ENCODE assay signal across 9 cellular contexts in the genomic region with DNA sequence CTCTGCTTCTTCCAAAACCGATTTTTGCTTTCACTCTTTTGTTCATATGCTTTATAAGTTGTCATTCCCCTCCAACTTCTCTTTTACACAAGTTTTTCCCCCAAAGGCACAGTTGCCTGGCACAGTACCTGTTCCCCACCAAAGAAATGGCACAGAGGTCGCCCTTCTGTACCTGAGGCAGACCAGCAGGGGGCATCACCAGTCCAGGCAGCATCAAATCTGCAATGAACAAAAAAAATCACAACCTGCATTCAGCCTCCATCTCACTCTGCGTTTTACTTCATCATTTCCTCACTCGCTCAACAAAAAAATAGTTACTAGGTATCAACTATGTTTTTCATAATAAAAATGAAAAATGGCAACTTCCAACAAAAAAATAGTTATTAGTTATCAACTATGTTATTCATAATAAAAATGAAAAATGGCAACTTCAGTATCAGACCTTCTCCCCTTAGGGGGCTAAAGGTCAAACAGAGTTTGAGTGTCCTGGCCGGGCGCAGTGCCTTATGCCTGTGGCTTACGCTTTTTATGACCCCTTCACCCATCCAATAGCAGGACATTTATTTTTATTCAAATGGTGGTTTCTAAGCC. TPM values are rescaled to one million over a fixed set of nuclear protein-coding genes. Genes with fewer than 3 reads are reported as not detected.
DNase-seq lines count a peak whose midpoint lies in the region; ATAC-seq and TF ChIP-seq lines count a peak whose summit lies in the region.
"Had no signal": no experiment of that assay in that cellular context is flagged by ENCODE, and none has a peak within 500 bp of the region (broad histone marks: within the 10 kb centered on the region; RNA-seq: fewer than 3 reads in every experiment).

No MANE protein-coding gene starts in this region.

- H3K27me3 Mint-ChIP-seq in GM23338 (ENCODE audit: insufficient read depth, low read depth, poor library complexity), result peaks cover 3% of the 10 kb centered on the region

- H3K27me3 ChIP-seq in GM23338 (ENCODE audit: insufficient read depth), result no peaks in the 10 kb centered on the region

- H3K36me3 ChIP-seq in GM23338 (ENCODE audit: insufficient read depth), result peaks cover 4% of the 10 kb centered on the region; the same call in 1 of the 2 replicates

- peaks cover 15% of the 10 kb centered on the region; the same call in 2 of the 3 replicates for H3K36me3 Mint-ChIP-seq in GM23338 (ENCODE audit: low read depth)

- H2AFZ ChIP-seq in GM23338, result no peak overlapping the region
- H2AFZ ChIP-seq: parathyroid adenoma had no signal

- no peaks in the 10 kb centered on the region for H4K20me1 ChIP-seq in GM23338 (replicated peaks; ENCODE audit: insufficient read depth)

- H3F3A ChIP-seq in GM23338 (replicated peaks; ENCODE audit: low read depth), result peaks cover 4% of the 10 kb centered on the region; the same call in 1 of the 2 replicates

- H3K27ac ChIP-seq in GM23338 (ENCODE audit: low read depth), result no peak overlapping the region
- H3K27ac ChIP-seq: parathyroid adenoma had no signal

- no peak overlapping the region for H3K27ac Mint-ChIP-seq in GM23338

- no peak overlapping the region for H3K4me3 Mint-ChIP-seq in GM23338

- no peak overlapping the region for H3K4me2 ChIP-seq in GM23338

- H3K4me3 ChIP-seq in GM23338, result no peak overlapping the region

- peaks cover 9% of the 10 kb centered on the region; the same call in 1 of the 2 replicates for H3K79me2 ChIP-seq in GM23338 (replicated peaks; ENCODE audit: insufficient read depth)
- H3K79me2 ChIP-seq: parathyroid adenoma had no signal

- peak; percentile 82 to 84 for TF ChIP-seq CTCF in GM23338 (conservative IDR thresholded peaks at IDR 0.05; ENCODE audit: low read depth in 2 of 2)

- no peak for ATAC-seq in GM23338
- ATAC-seq in HG02623 (IDR thresholded peaks at IDR 0.05; ENCODE audit: unreplicated experiment), result no peak

- no peaks in the 10 kb centered on the region for H3K9me2 ChIP-seq in GM23338 (ENCODE audit: insufficient read depth)

- H3K9me3 Mint-ChIP-seq in GM23338, result no peaks in the 10 kb centered on the region

- H3K4me1 ChIP-seq in GM23338 (ENCODE audit: insufficient read depth), result peaks cover 5% of the 10 kb centered on the region; the same call in 1 of the 2 replicates
- H3K4me1 ChIP-seq: parathyroid adenoma had no signal

- DNase-seq in AG20443 (ENCODE audit: low spot score) (peak; percentile 65), GM23338 (ENCODE audit: low spot score) (peak; percentile 65), RKO (ENCODE audit: low spot score) (peak; percentile 58), iPS-NIHi7 (ENCODE audit: extremely low spot score) (peak; percentile 63), posterior vena cava (ENCODE audit: low spot score) (no peak)
- DNase-seq in activated naive CD4-positive, alpha-beta T cell (lab: John Stamatoyannopoulos, UW), result peak in 3 of 4 experiments; percentile 11 to 48 (median 25)
- peak; percentile 22 for DNase-seq in stimulated activated CD8-positive, alpha-beta memory T cell treated with anti-CD3 and anti-CD28 coated beads, Interleukin-12 subunit alpha, Interleukin-12 subunit beta, amount 100 ng/mL, for 1 hour (ENCODE audit: low read depth)

- H3K4me1 Mint-ChIP-seq in GM23338, result peaks cover 10% of the 10 kb centered on the region; the same call in 2 of the 3 replicates

- intact Hi-C loops in posterior vena cava (cut with DNase I), result no loop called here

TF ChIP-seq in GM23338, 12 proteins besides CTCF, POLR2A, EP300 and RAD21 (continues in another document):
- no peak for TF ChIP-seq STAT1 (IDR thresholded peaks at IDR 0.05; ENCODE audit: unreplicated experiment)
- no peak for TF ChIP-seq ZNF462 (CRISPR knock-in tag; IDR thresholded peaks at IDR 0.05)
- no peak for TF ChIP-seq ETS1 (IDR thresholded peaks at IDR 0.05)

RNA-seq across cellular contexts. Expression of gene EIF2D, which starts 4.1 kb away (rescaled TPM):
- total RNA-seq in GM23338 (2014; rRNA removed; shearing (Covaris generic)), result 26.0 and 34.8 TPM in 2 replicates
- polyA plus RNA-seq in GM23338 (2016; fragmentation: Nextera tagmentation; extraction: Ambion mirVana), result 18.7 and 25.1 TPM in 2 replicates
- 10 to 100 TPM; 32.4 to 34.3 TPM for total RNA-seq in posterior vena cava

RNA-seq across cellular contexts. Expression of gene DYRK3, which starts 27.1 kb away (rescaled TPM):
- 8.5 and 9.5 TPM in 2 replicates for total RNA-seq in GM23338 (2014; rRNA removed; shearing (Covaris generic))
- 1.8 and 2.9 TPM in 2 replicates for polyA plus RNA-seq in GM23338 (2016; fragmentation: Nextera tagmentation; extraction: Ambion mirVana)
- 10 to 100 TPM in 1 of 2 donors, 1 to 10 TPM in 1; 8.4 to 10.7 TPM for total RNA-seq in posterior vena cava
